18 cellular contexts compared by ENCODE assay signal in genomic region chr11:74662487-74663103, GRCh38.
DNase-seq lines count a peak whose midpoint lies in the region; ATAC-seq, FAIRE-seq and TF ChIP-seq lines count a peak whose summit lies in the region.
"Had no signal": no experiment of that assay in that cellular context is flagged by ENCODE, and none has a peak within 500 bp of the region (broad histone marks: within the 10 kb centered on the region; RNA-seq: fewer than 3 reads in every experiment).

No MANE protein-coding gene starts in this region.

- H3K79me1 ChIP-seq in IMR-90 (ENCODE audit: low read depth in 1 of 2, low read length in 2 of 2) = no peaks in the 10 kb centered on the region
- H3K79me1 ChIP-seq in H1 (ENCODE audit: low read depth, low read length) = no peaks in the 10 kb centered on the region

- H2BK12ac ChIP-seq in H1 (ENCODE audit: low read depth, low read length) = no peak overlapping the region

- intact Hi-C loops in IMR-90 (cut with micrococcal nuclease) = no loop called here
- intact Hi-C loops in right lobe of liver (cut with DNase I) = no loop called here

- TF ChIP-seq POLR2A in IMR-90 (IDR thresholded peaks at IDR 0.05; ENCODE audit: low read depth, low read length) (no peak), H1 (IDR thresholded peaks at IDR 0.05; ENCODE audit: control extremely low read depth in 1 of 2, low read depth in 2 of 2, low read length in 2 of 2) (no peak), right lobe of liver (IDR thresholded peaks at IDR 0.05) (peak; percentile 10)

- H3K4me2 ChIP-seq in IMR-90 (ENCODE audit: low read depth, low read length) = no peak overlapping the region
- no peak overlapping the region for H3K4me2 ChIP-seq in H1 (ENCODE audit: insufficient read depth in 1 of 2, low read depth in 2 of 2, low read length in 2 of 2)
- H3K4me2 ChIP-seq: A549, BLaER1 had no signal

- H3K36me3 ChIP-seq in IMR-90 (ENCODE audit: control insufficient read depth, insufficient read depth, low read length) (no peaks in the 10 kb centered on the region), H1 (ENCODE audit: control insufficient read depth in 2 of 4, insufficient read depth in 4 of 4, low read length in 3 of 4) (no peaks in the 10 kb centered on the region; a peak in 1 of 8 replicates), right lobe of liver (no peaks in the 10 kb centered on the region)
- no peaks in the 10 kb centered on the region for H3K36me3 ChIP-seq in CD8-positive, alpha-beta memory T cell (ENCODE audit: insufficient read depth, low read length)

- H4K20me1 ChIP-seq in IMR-90 (ENCODE audit: insufficient read depth, low read length) = no peaks in the 10 kb centered on the region
- no peaks in the 10 kb centered on the region for H4K20me1 ChIP-seq in H1 (replicated peaks in 1 of 2; ENCODE audit: control insufficient read depth in 1 of 2, insufficient read depth in 2 of 2, low read length in 2 of 2)
- H4K20me1 ChIP-seq: BLaER1 had no signal

- no peak for FAIRE-seq in H1 (lab: Jason Lieb, UNC)
- FAIRE-seq: A549 had no signal

- H2AK5ac ChIP-seq in IMR-90 (ENCODE audit: low read depth, low read length) (no peak overlapping the region), H1 (ENCODE audit: low read depth, low read length) (no peak overlapping the region)

- H2BK5ac ChIP-seq in IMR-90 (ENCODE audit: low read depth, low read length, poor library complexity, severe bottlenecking) (no peak overlapping the region), H1 (ENCODE audit: low read depth, low read length) (0 out of 2 replicates have a peak overlapping the region, but pooled peaks have one; percentile 54)

- no peaks in the 10 kb centered on the region for H3K9me1 ChIP-seq in IMR-90 (ENCODE audit: insufficient read depth, low read length)

- H4K5ac ChIP-seq in IMR-90 (ENCODE audit: low read depth, low read length) (no peak overlapping the region), H1 (ENCODE audit: insufficient read length, low read depth, low read length) (no peak overlapping the region)

- POLR2A ChIA-PET in IMR-90 (lab: Charles Lee; ENCODE audit: unreplicated experiment) = no interaction called here
- POLR2A ChIA-PET in H1 (lab: Charles Lee; ENCODE audit: partially characterized antibody) = no interaction called here
- POLR2A ChIA-PET in CD8-positive, alpha-beta memory T cell (lab: Charles Lee) = no interaction called here

- TF ChIP-seq EP300 in H1 (IDR thresholded peaks at IDR 0.05; ENCODE audit: borderline replicate concordance in 1 of 2, low read depth in 2 of 2, low read length in 2 of 2) = no peak

- H2AFZ ChIP-seq in IMR-90 (replicated peaks; ENCODE audit: low read length, poor library complexity) (no peak overlapping the region), H1 (ENCODE audit: low read length) (no peak overlapping the region)

- H3K36me3 Mint-ChIP-seq in CD8-positive, alpha-beta memory T cell = peaks cover 16 to 42% (median 17%) of the 10 kb centered on the region in 3 donors
- peaks cover 31% of the 10 kb centered on the region for H3K36me3 Mint-ChIP-seq in activated naive CD8-positive, alpha-beta T cell treated with anti-CD3 and anti-CD28 coated beads, Interleukin-2, amount 50 U/mL, for 24 hours (ENCODE audit: low read depth)

- no peak overlapping the region for H3K27ac ChIP-seq in IMR-90 (ENCODE audit: insufficient read depth, low read length)
- H3K27ac ChIP-seq in H1 (ENCODE audit: low read depth, low read length) = no peak overlapping the region
- peak overlapping the region in 1 of 3 donors; percentile 18 for H3K27ac ChIP-seq in right lobe of liver
- H3K27ac ChIP-seq in CD8-positive, alpha-beta memory T cell (ENCODE audit: low read depth, low read length) = no peak overlapping the region
- H3K27ac ChIP-seq: BLaER1, HL-60 had no signal

- H3K27me3 ChIP-seq in IMR-90 (ENCODE audit: control insufficient read depth, insufficient read depth, low read length) (no peaks in the 10 kb centered on the region), H1 (replicated peaks in 1 of 4; ENCODE audit: control insufficient read depth in 3 of 4, extremely low read depth in 1 of 4, insufficient read depth in 3 of 4, low read length in 3 of 4) (no peaks in the 10 kb centered on the region), right lobe of liver (no peaks in the 10 kb centered on the region)
- no peaks in the 10 kb centered on the region for H3K27me3 ChIP-seq in CD8-positive, alpha-beta memory T cell (ENCODE audit: insufficient read depth, low read length, poor library complexity, severe bottlenecking)
- H3K27me3 ChIP-seq: BLaER1 had no signal

- H3K4me1 ChIP-seq in IMR-90 (ENCODE audit: control insufficient read depth, insufficient read depth, low read length) = no peaks in the 10 kb centered on the region
- 0 out of 7 replicates have a peak, but pooled peaks cover 0 to 4% (median 0%) of the 10 kb centered on the region in 4 experiments for H3K4me1 ChIP-seq in H1 (replicated peaks in 1 of 4; ENCODE audit: control insufficient read depth in 3 of 4, insufficient read depth in 4 of 4, low read length in 3 of 4)
- H3K4me1 ChIP-seq in right lobe of liver = peaks cover 0 to 20% (median 6%) of the 10 kb centered on the region in 4 donors
- no peaks in the 10 kb centered on the region for H3K4me1 ChIP-seq in CD8-positive, alpha-beta memory T cell (ENCODE audit: insufficient read depth, low read length)
- H3K4me1 ChIP-seq: A549, BLaER1 had no signal

- H4K91ac ChIP-seq in IMR-90 (ENCODE audit: insufficient read depth, low read depth, low read length) (no peak overlapping the region), H1 (replicated peaks; ENCODE audit: insufficient read length, low read length) (no peak overlapping the region)

- H2BK120ac ChIP-seq in IMR-90 (ENCODE audit: low read depth, low read length) = peak overlapping the region; percentile 3; the same call in 1 of the 2 replicates
- H2BK120ac ChIP-seq in H1 (replicated peaks; ENCODE audit: low read depth, low read length) = no peak overlapping the region

- H4K8ac ChIP-seq in IMR-90 (ENCODE audit: low read depth in 2 of 2, low read length in 2 of 2) = no peak overlapping the region
- no peak overlapping the region for H4K8ac ChIP-seq in H1 (ENCODE audit: extremely low read depth, insufficient read depth, low read length)

- H3K27me3 Mint-ChIP-seq in CD8-positive, alpha-beta memory T cell = no peaks in the 10 kb centered on the region
- H3K27me3 Mint-ChIP-seq in activated naive CD8-positive, alpha-beta T cell treated with anti-CD3 and anti-CD28 coated beads, Interleukin-2, amount 50 U/mL, for 24 hours = no peaks in the 10 kb centered on the region
- H3K27me3 Mint-ChIP-seq: CD4-positive, alpha-beta memory T cell; IgD-negative memory B cell had no signal

- in situ Hi-C loops in IMR-90 (cut with MboI; ENCODE audit: low sequenced_read_pairs) = no loop called here

- H3K4ac ChIP-seq in IMR-90 (ENCODE audit: low read depth, low read length) = no peak overlapping the region
- no peak overlapping the region for H3K4ac ChIP-seq in H1 (replicated peaks; ENCODE audit: insufficient read length, low read depth, low read length)

- H3K9me3 ChIP-seq in IMR-90 (ENCODE audit: control insufficient read depth, insufficient read depth, low read length) (peaks cover 2% of the 10 kb centered on the region; the same call in 1 of the 2 replicates), H1 (ENCODE audit: insufficient read depth in 2 of 2, low read depth in 1 of 2, low read length in 1 of 2) (peaks cover 0 to 13% of the 10 kb centered on the region in 2 experiments; a peak in 1 of 4 replicates), right lobe of liver (no peaks in the 10 kb centered on the region)
- no peaks in the 10 kb centered on the region for H3K9me3 ChIP-seq in CD8-positive, alpha-beta memory T cell (ENCODE audit: low read length)

- no peak overlapping the region for H2BK20ac ChIP-seq in IMR-90 (ENCODE audit: low read depth, low read length)
- H2BK20ac ChIP-seq in H1 (ENCODE audit: low read length) = no peak overlapping the region

- CTCF ChIA-PET in IMR-90 (lab: Yijun Ruan, JAX) (no interaction called here), H1 (lab: Charles Lee; ENCODE audit: partially characterized antibody) (interaction anchor here (0.9 to 1.6 kb wide), 2 partner anchors 13 to 20 kb away, joined by 3 to 4 read pairs; no protein-coding TSS in a partner anchor)
- CTCF ChIA-PET in CD8-positive, alpha-beta memory T cell (lab: Charles Lee) = no interaction called here

- BruUV-seq in IMR-90 (replicated peaks; lab: Mats Ljungman, UMichigan) = no TSS peak

- H3K23me2 ChIP-seq in H1 (ENCODE audit: low read depth, low read length) = no peaks in the 10 kb centered on the region

- H3K14ac ChIP-seq in IMR-90 (replicated peaks; ENCODE audit: low read depth, low read length) (no peak overlapping the region), H1 (ENCODE audit: insufficient read length) (no peak overlapping the region)

- no peak for ATAC-seq in IMR-90 (ENCODE audit: low read depth)
- peak; percentile 96 to 98 (median 96) for ATAC-seq in right lobe of liver
- no peak for ATAC-seq in activated naive CD8-positive, alpha-beta T cell treated with anti-CD3 and anti-CD28 coated beads, Interleukin-2, amount 50 U/mL, for 24 hours
- ATAC-seq: A549 had no signal

- peaks cover 6 to 12% (median 8%) of the 10 kb centered on the region in 5 donors for H3K9me3 Mint-ChIP-seq in CD8-positive, alpha-beta memory T cell
- H3K9me3 Mint-ChIP-seq in activated naive CD8-positive, alpha-beta T cell treated with anti-CD3 and anti-CD28 coated beads, Interleukin-2, amount 50 U/mL, for 24 hours = peaks cover 25% of the 10 kb centered on the region

- no peak overlapping the region for H3K4me3 Mint-ChIP-seq in CD8-positive, alpha-beta memory T cell
- H3K4me3 Mint-ChIP-seq in activated naive CD8-positive, alpha-beta T cell treated with anti-CD3 and anti-CD28 coated beads, Interleukin-2, amount 50 U/mL, for 24 hours = no peak overlapping the region
- H3K4me3 Mint-ChIP-seq: CD14-positive monocyte; CD4-positive, alpha-beta memory T cell; IgD-negative memory B cell had no signal

- H3K9ac ChIP-seq in IMR-90 (ENCODE audit: low read depth, low read length) = no peak overlapping the region
- no peak overlapping the region for H3K9ac ChIP-seq in H1 (replicated peaks in 1 of 4; ENCODE audit: extremely low read depth in 1 of 4, low read depth in 3 of 4, low read length in 3 of 4)
- H3K9ac ChIP-seq: BLaER1 had no signal

- DNase-seq in IMR-90 (no peak), H1 (ENCODE audit: low read depth in 1 of 2, low spot score in 2 of 2) (no peak), right lobe of liver (peak in 1 of 3 donors; percentile 64), Ammon's horn (ENCODE audit: low spot score) (no peak)
- no peak for DNase-seq in CD8-positive, alpha-beta memory T cell
- DNase-seq in activated naive CD8-positive, alpha-beta T cell treated with anti-CD3 and anti-CD28 coated beads, Interleukin-2, amount 50 U/mL, for 24 hours = no peak
- DNase-seq: AML-193, Calu3, DMS79 treated with DMSO at 0.1 percent for 48 hours, GF-D8, HCEC 1CT, KBM-7 had no signal

- TF ChIP-seq RAD21 in IMR-90 (IDR thresholded peaks at IDR 0.05; ENCODE audit: low read length) = no peak
- TF ChIP-seq RAD21 in H1 (IDR thresholded peaks at IDR 0.05 in 1 of 2, conservative IDR thresholded peaks at IDR 0.05 in 1 of 2; ENCODE audit: low read depth in 2 of 2, low read length in 2 of 2) = no peak

- H3K23ac ChIP-seq in IMR-90 (ENCODE audit: low read depth, low read length) = no peak overlapping the region; the same call in 1 of the 2 replicates
- no peak overlapping the region for H3K23ac ChIP-seq in H1 (ENCODE audit: insufficient read length)

- no peaks in the 10 kb centered on the region for H3K4me1 Mint-ChIP-seq in CD8-positive, alpha-beta memory T cell
- H3K4me1 Mint-ChIP-seq in activated naive CD8-positive, alpha-beta T cell treated with anti-CD3 and anti-CD28 coated beads, Interleukin-2, amount 50 U/mL, for 24 hours = no peaks in the 10 kb centered on the region
- H3K4me1 Mint-ChIP-seq: CD4-positive, alpha-beta memory T cell; IgD-negative memory B cell had no signal

- no peak overlapping the region for H2AK9ac ChIP-seq in IMR-90 (replicated peaks; ENCODE audit: low read depth, low read length, poor library complexity)

- H2BK15ac ChIP-seq in IMR-90 (ENCODE audit: low read depth, low read length) (no peak overlapping the region), H1 (ENCODE audit: low read length) (no peak overlapping the region)

- H3K27ac Mint-ChIP-seq in CD8-positive, alpha-beta memory T cell = no peak overlapping the region
- no peak overlapping the region for H3K27ac Mint-ChIP-seq in activated naive CD8-positive, alpha-beta T cell treated with anti-CD3 and anti-CD28 coated beads, Interleukin-2, amount 50 U/mL, for 24 hours

- H3K18ac ChIP-seq in IMR-90 (ENCODE audit: low read depth, low read length) (no peak overlapping the region), H1 (ENCODE audit: extremely low read depth, low read length) (no peak overlapping the region)

- dilution Hi-C loops in IMR-90 (cut with HindIII; ENCODE audit: low sequenced_read_pairs, unreplicated experiment) = no loop called here

- H3K4me3 ChIP-seq in IMR-90 (ENCODE audit: insufficient read depth, low read depth, low read length) = no peak overlapping the region
- no peak overlapping the region for H3K4me3 ChIP-seq in H1 (ENCODE audit: extremely low read depth in 1 of 4, insufficient read depth in 2 of 4, low read depth in 3 of 4, low read length in 4 of 4)
- no peak overlapping the region for H3K4me3 ChIP-seq in right lobe of liver
- no peak overlapping the region for H3K4me3 ChIP-seq in CD8-positive, alpha-beta memory T cell (ENCODE audit: low read length)
- H3K4me3 ChIP-seq: A549, BLaER1 had no signal

- no peaks in the 10 kb centered on the region for H3K79me2 ChIP-seq in H1 (ENCODE audit: control insufficient read depth in 1 of 2, insufficient read depth in 2 of 2, low read length in 2 of 2)

- TF ChIP-seq CTCF in IMR-90 (conservative IDR thresholded peaks at IDR 0.05; ENCODE audit: low read depth, low read length) (no peak), H1 (IDR thresholded peaks at IDR 0.05; ENCODE audit: control extremely low read depth in 1 of 3, insufficient read depth in 1 of 3, low read depth in 1 of 3, low read length in 3 of 3) (no peak), right lobe of liver (IDR thresholded peaks at IDR 0.05) (no peak)

- 90% methylated on average over 2 of the region's 4 CpGs; no CpG with 5 or more reads in 1 of the 2 experiments for WGBS in IMR-90 (ENCODE audit: extremely low coverage in 2 of 2, insufficient read length in 1 of 2), 2 experiments
- WGBS in H1 (ENCODE audit: extremely low coverage in 1 of 2, insufficient coverage in 1 of 2, insufficient read length in 1 of 2, insufficient replicate concordance in 2 of 2, low coverage in 1 of 2, low lambda C conversion rate in 2 of 2, missing lambda C conversion rate in 1 of 2), 2 experiments = 93% methylated on average over 4 of the region's 4 CpGs; no CpG with 5 or more reads in 1 of the 2 experiments
- whole genome bisulfite sequencing in right lobe of liver (ENCODE audit: insufficient coverage, low coverage, low lambda C conversion rate, missing lambda C conversion rate) = 36% methylated on average over 1 of the region's 4 CpGs

- H3K56ac ChIP-seq in IMR-90 (ENCODE audit: extremely low read depth, insufficient read depth, low read length) (no peak overlapping the region), H1 (replicated peaks; ENCODE audit: insufficient read length, low read depth, low read length) (no peak overlapping the region)

Comparison
In these comparisons a context has a peak if more than half of its experiments do, and no peak if none do; other contexts are left out.
1. ATAC-seq: peak in right lobe of liver (4 of 4); none in IMR-90 (single experiment) and activated naive CD8-positive, alpha-beta T cell treated with anti-CD3 and anti-CD28 coated beads, Interleukin-2, amount 50 U/mL, for 24 hours (single experiment).